In the genomic region with DNA sequence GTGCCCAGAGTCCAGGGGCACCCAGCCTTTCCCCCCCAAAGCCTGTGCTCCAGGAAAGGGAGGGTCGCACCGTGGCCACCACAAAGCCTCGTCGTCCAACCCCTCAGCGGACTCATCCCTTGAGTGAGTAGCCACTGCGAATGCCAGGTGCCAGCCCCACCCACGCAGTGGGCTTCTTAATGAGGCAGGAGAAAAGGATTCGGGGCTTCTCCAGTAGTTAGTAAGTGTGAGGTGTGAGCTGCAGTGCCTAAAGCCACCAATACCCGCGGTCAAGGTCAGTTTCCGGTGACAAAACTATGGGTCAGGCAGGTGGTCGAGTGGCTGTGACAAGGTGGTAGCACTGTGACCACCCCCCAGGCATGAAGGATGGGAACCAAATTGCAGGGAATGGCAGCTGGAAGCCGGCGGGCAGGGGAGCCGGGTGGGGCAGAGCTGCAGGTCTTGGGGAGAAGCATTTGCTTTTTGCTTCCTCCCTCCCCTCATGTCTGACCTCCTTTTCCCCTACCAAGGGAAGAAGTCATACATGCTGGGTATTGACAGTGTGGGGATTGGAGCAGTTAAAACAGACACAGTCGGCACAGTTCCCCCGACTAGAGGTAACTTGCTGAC, we compare ENCODE assay signal across 9 cellular contexts. TPM values are rescaled to one million over a fixed set of nuclear protein-coding genes. Genes with fewer than 3 reads are reported as not detected.
DNase-seq lines count a peak whose midpoint lies in the region; ATAC-seq, FAIRE-seq and TF ChIP-seq lines count a peak whose summit lies in the region.
"Had no signal": no experiment of that assay in that cellular context is flagged by ENCODE, and none has a peak within 500 bp of the region (broad histone marks: within the 10 kb centered on the region; RNA-seq: fewer than 3 reads in every experiment).

No MANE protein-coding gene starts in this region.

- peaks cover 0 to 1% (median 0%) of the 10 kb centered on the region in 7 donors for H3K9me3 Mint-ChIP-seq in CD4-positive, CD25-positive, alpha-beta regulatory T cell
- H3K9me3 Mint-ChIP-seq in naive B cell, result no peaks in the 10 kb centered on the region

- peaks cover 7% of the 10 kb centered on the region for H3K4me1 ChIP-seq in CD4-positive, CD25-positive, alpha-beta regulatory T cell (ENCODE audit: control insufficient read depth, insufficient read depth, low read length, poor library complexity, severe bottlenecking)

- TF ChIP-seq POLR2A in H54 (IDR thresholded peaks at IDR 0.05; ENCODE audit: low read depth, low read length), result no peak

- H3K4me3 ChIP-seq in CD4-positive, CD25-positive, alpha-beta regulatory T cell (ENCODE audit: low read depth, low read length), result peak overlapping the region; percentile 81

- H3K4me1 Mint-ChIP-seq in CD4-positive, CD25-positive, alpha-beta regulatory T cell, result peaks cover 2 to 45% (median 22%) of the 10 kb centered on the region in 4 donors
- H3K4me1 Mint-ChIP-seq in naive B cell, result peaks cover 35 to 40% (median 36%) of the 10 kb centered on the region in 3 donors

- H3K27me3 ChIP-seq in CD4-positive, CD25-positive, alpha-beta regulatory T cell (ENCODE audit: control insufficient read depth, insufficient read depth, low read length), result no peaks in the 10 kb centered on the region

- no peak for FAIRE-seq in H54 (lab: Jason Lieb, UNC)
- FAIRE-seq: colon had no signal

- H3K9me3 ChIP-seq in CD4-positive, CD25-positive, alpha-beta regulatory T cell (ENCODE audit: control insufficient read depth in 2 of 2, low read length in 2 of 2), result no peaks in the 10 kb centered on the region

- H3K36me3 Mint-ChIP-seq in CD4-positive, CD25-positive, alpha-beta regulatory T cell, result peaks cover 17% of the 10 kb centered on the region
- peaks cover 9% of the 10 kb centered on the region in 2 donors for H3K36me3 Mint-ChIP-seq in naive B cell

- no peak overlapping the region for H3K27ac ChIP-seq in CD4-positive, CD25-positive, alpha-beta regulatory T cell (ENCODE audit: insufficient read depth, low read length, poor library complexity, severe bottlenecking)

- peak overlapping the region in 1 of 3 donors; percentile 82 for H3K27ac Mint-ChIP-seq in CD4-positive, CD25-positive, alpha-beta regulatory T cell
- H3K27ac Mint-ChIP-seq in naive B cell, result peak overlapping the region in 5 of 6 donors; percentile 89 to 99 (median 98)

- DNase-seq in CD4-positive, CD25-positive, alpha-beta regulatory T cell, result no peak
- DNase-seq in naive B cell, result no peak
- no peak for DNase-seq in H54 (ENCODE audit: insufficient read length, low spot score)
- DNase-seq in KG1 (lab: John Stamatoyannopoulos, UW), result no peak
- DNase-seq in NOMO-1 treated with DMSO at 0.1 percent for 48 hours (lab: John Stamatoyannopoulos, UW; ENCODE audit: unreplicated experiment), result no peak
- DNase-seq in SHP77 (lab: John Stamatoyannopoulos, UW), result no peak

- ATAC-seq in CD4-positive, CD25-positive, alpha-beta regulatory T cell (ENCODE audit: low read depth in 2 of 2), result peak in 1 of 2 donors; percentile 10
- ATAC-seq in GM19351 (IDR thresholded peaks at IDR 0.05; ENCODE audit: unreplicated experiment) (peak; percentile 31), SK-N-SH treated with all-trans-retinoic acid at 6 μM for 48 hours (peak; percentile 46), naive B cell (ENCODE audit: low read depth in 2 of 2) (no peak)

- H3K27me3 Mint-ChIP-seq in CD4-positive, CD25-positive, alpha-beta regulatory T cell, result no peaks in the 10 kb centered on the region
- no peaks in the 10 kb centered on the region for H3K27me3 Mint-ChIP-seq in naive B cell

- peak overlapping the region; percentile 43 to 81 (median 60) for H3K4me3 Mint-ChIP-seq in CD4-positive, CD25-positive, alpha-beta regulatory T cell
- H3K4me3 Mint-ChIP-seq in naive B cell, result peak overlapping the region; percentile 86 to 97 (median 90)

- H3K36me3 ChIP-seq in CD4-positive, CD25-positive, alpha-beta regulatory T cell (ENCODE audit: control insufficient read depth, insufficient read depth, low read length), result peaks cover 25% of the 10 kb centered on the region

TF ChIP-seq in SK-N-SH treated with all-trans-retinoic acid at 6 μM for 48 hours, 23 proteins besides CTCF, POLR2A, EP300 and RAD21 (continues in another document):
- TF ChIP-seq TOX (CRISPR knock-in tag; IDR thresholded peaks at IDR 0.05; ENCODE audit: borderline replicate concordance) (no peak), CSDC2 (CRISPR knock-in tag; IDR thresholded peaks at IDR 0.05) (no peak), CSRNP3 (CRISPR knock-in tag; IDR thresholded peaks at IDR 0.05) (no peak), ZFP3 (CRISPR knock-in tag; IDR thresholded peaks at IDR 0.05) (no peak), ZNF565 (CRISPR knock-in tag; conservative IDR thresholded peaks at IDR 0.05; ENCODE audit: low read depth) (no peak), ZNF8 (CRISPR knock-in tag; IDR thresholded peaks at IDR 0.05) (no peak), ESRRG (CRISPR knock-in tag; IDR thresholded peaks at IDR 0.05) (no peak), TCF4 (CRISPR knock-in tag; IDR thresholded peaks at IDR 0.05; ENCODE audit: borderline replicate concordance) (no peak), ARNTL (CRISPR knock-in tag; IDR thresholded peaks at IDR 0.05; ENCODE audit: borderline replicate concordance, low read depth) (no peak), GLIS3 (CRISPR knock-in tag; IDR thresholded peaks at IDR 0.05) (no peak)
- TF ChIP-seq, protein P1, sequence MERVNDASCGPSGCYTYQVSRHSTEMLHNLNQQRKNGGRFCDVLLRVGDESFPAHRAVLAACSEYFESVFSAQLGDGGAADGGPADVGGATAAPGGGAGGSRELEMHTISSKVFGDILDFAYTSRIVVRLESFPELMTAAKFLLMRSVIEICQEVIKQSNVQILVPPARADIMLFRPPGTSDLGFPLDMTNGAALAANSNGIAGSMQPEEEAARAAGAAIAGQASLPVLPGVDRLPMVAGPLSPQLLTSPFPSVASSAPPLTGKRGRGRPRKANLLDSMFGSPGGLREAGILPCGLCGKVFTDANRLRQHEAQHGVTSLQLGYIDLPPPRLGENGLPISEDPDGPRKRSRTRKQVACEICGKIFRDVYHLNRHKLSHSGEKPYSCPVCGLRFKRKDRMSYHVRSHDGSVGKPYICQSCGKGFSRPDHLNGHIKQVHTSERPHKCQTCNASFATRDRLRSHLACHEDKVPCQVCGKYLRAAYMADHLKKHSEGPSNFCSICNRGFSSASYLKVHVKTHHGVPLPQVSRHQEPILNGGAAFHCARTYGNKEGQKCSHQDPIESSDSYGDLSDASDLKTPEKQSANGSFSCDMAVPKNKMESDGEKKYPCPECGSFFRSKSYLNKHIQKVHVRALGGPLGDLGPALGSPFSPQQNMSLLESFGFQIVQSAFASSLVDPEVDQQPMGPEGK (CRISPR knock-in tag; IDR thresholded peaks at IDR 0.05; ENCODE audit: borderline replicate concordance), result no peak
- TF ChIP-seq, protein P2, sequence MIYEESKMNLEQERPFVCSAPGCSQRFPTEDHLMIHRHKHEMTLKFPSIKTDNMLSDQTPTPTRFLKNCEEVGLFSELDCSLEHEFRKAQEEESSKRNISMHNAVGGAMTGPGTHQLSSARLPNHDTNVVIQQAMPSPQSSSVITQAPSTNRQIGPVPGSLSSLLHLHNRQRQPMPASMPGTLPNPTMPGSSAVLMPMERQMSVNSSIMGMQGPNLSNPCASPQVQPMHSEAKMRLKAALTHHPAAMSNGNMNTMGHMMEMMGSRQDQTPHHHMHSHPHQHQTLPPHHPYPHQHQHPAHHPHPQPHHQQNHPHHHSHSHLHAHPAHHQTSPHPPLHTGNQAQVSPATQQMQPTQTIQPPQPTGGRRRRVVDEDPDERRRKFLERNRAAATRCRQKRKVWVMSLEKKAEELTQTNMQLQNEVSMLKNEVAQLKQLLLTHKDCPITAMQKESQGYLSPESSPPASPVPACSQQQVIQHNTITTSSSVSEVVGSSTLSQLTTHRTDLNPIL (CRISPR knock-in tag; IDR thresholded peaks at IDR 0.05; ENCODE audit: low read depth), result no peak

RNA-seq across cellular contexts. Expression of gene RAN, which starts 8.0 kb away (rescaled TPM):
- total RNA-seq in CD4-positive, CD25-positive, alpha-beta regulatory T cell, result 298 TPM
- polyA plus RNA-seq in CD4-positive, CD25-positive, alpha-beta regulatory T cell, result 100 to 1,000 TPM; 682 to 837 (median 733) TPM
- polyA plus RNA-seq in naive B cell (ENCODE audit: low read depth in 6 of 6), result 100 to 1,000 TPM; 454 to 580 (median 539) TPM

RNA-seq across cellular contexts. Expression of gene STX2, which starts 40.8 kb away (rescaled TPM):
- total RNA-seq in CD4-positive, CD25-positive, alpha-beta regulatory T cell, result 29.5 TPM
- polyA plus RNA-seq in CD4-positive, CD25-positive, alpha-beta regulatory T cell, result 10 to 100 TPM; 10.7 to 11.8 (median 11.4) TPM
- 1 to 10 TPM in 5 of 6 donors, under 1 TPM in 1; 0.26 to 5.8 (median 5.4) TPM for polyA plus RNA-seq in naive B cell (ENCODE audit: low read depth in 6 of 6)

Comparison
In these comparisons a context has a peak if more than half of its experiments do, and no peak if none do; other contexts are left out.
1. ATAC-seq: peak in GM19351 (single experiment) and SK-N-SH treated with all-trans-retinoic acid at 6 μM for 48 hours (single experiment); none in naive B cell (0 of 2).